23 cellular contexts compared by ENCODE assay signal in genomic region chr14:95387826-95388445, GRCh38.
"Had no signal": no experiment of that assay in that cellular context is flagged by ENCODE, and none has a peak within 500 bp of the region (broad histone marks: within the 10 kb centered on the region; RNA-seq: fewer than 3 reads in every experiment).

No MANE protein-coding gene starts in this region.

- H3K27me3 ChIP-seq: right lobe of liver, stomach, testis, upper lobe of left lung had no signal

- H3K4me1 Mint-ChIP-seq: activated naive CD8-positive, alpha-beta T cell treated with anti-CD3 and anti-CD28 coated beads, Interleukin-2, amount 50 U/mL, for 24 hours; stimulated activated memory B cell treated with anti-CD40 and anti-IgM and Interleukin-4, amounts not matched to agents 10 μg/mL and 1 μg/mL and 100 μg/mL, for 72 hours had no signal

- DNase-seq: activated CD4-positive, alpha-beta T cell treated with anti-CD3 and anti-CD28 coated beads for 4 hours; activated CD4-positive, alpha-beta T cell treated with anti-CD3 and anti-CD28 coated beads, Interleukin-2, amount 50 U/mL, for 48 hours; activated CD4-positive, CD25-positive, alpha-beta regulatory T cell; activated gamma-delta T cell; activated naive CD4-positive, alpha-beta T cell treated with anti-CD3 and anti-CD28 coated beads, Interleukin-2, amount 50 U/mL, for 16 hours; activated naive CD8-positive, alpha-beta T cell treated with anti-CD3 and anti-CD28 coated beads, Interleukin-2, amount 50 U/mL, for 24 hours; effector CD4-positive, alpha-beta T cell; erythroblast; left ventricle myocardium superior; mammary epithelial cell; midbrain; occipital lobe; right lobe of liver; small intestine; stimulated activated CD4-positive, alpha-beta T cell treated with anti-CD3 and anti-CD28 coated beads, Interleukin-15, amount 100 ng/mL, for 24 hours; stomach; T1000; testis; upper lobe of left lung had no signal

- H3K9me3 Mint-ChIP-seq: activated naive CD8-positive, alpha-beta T cell treated with anti-CD3 and anti-CD28 coated beads, Interleukin-2, amount 50 U/mL, for 24 hours; activated T-helper 1 cell treated with anti-CD3 and anti-CD28 coated beads, Interleukin-12 subunit alpha, Interleukin-12 subunit beta, Interleukin-2, Interleukin-4 antibody, amounts not matched to agents 30 ng/mL and 10 ng/mL and 1 ng/mL, durations not matched to agents 14 hours and 24 hours and 36 hours; stimulated activated memory B cell treated with anti-CD40 and anti-IgM and Interleukin-4, amounts not matched to agents 10 μg/mL and 1 μg/mL and 100 μg/mL, for 72 hours; T-helper 1 cell treated with Interleukin-12 subunit alpha and Interleukin-12 subunit beta and Interleukin-4 antibody, amounts not matched to agents 30 μg/mL and 1 μg/mL, for 36 hours had no signal

- H3K4me3 Mint-ChIP-seq: activated naive CD8-positive, alpha-beta T cell treated with anti-CD3 and anti-CD28 coated beads, Interleukin-2, amount 50 U/mL, for 24 hours; activated T-helper 1 cell treated with anti-CD3 and anti-CD28 coated beads, Interleukin-12 subunit alpha, Interleukin-12 subunit beta, Interleukin-2, Interleukin-4 antibody, amounts not matched to agents 30 ng/mL and 10 ng/mL and 1 ng/mL, durations not matched to agents 14 hours and 24 hours and 36 hours; stimulated activated memory B cell treated with anti-CD40 and anti-IgM and Interleukin-4, amounts not matched to agents 10 μg/mL and 1 μg/mL and 100 μg/mL, for 72 hours; T-helper 1 cell treated with Interleukin-12 subunit alpha and Interleukin-12 subunit beta and Interleukin-4 antibody, amounts not matched to agents 30 μg/mL and 1 μg/mL, for 36 hours had no signal

- H3K27ac Mint-ChIP-seq: activated T-helper 1 cell treated with anti-CD3 and anti-CD28 coated beads, Interleukin-12 subunit alpha, Interleukin-12 subunit beta, Interleukin-2, Interleukin-4 antibody, amounts not matched to agents 30 ng/mL and 10 ng/mL and 1 ng/mL, durations not matched to agents 14 hours and 24 hours and 36 hours; stimulated activated memory B cell treated with anti-CD40 and anti-IgM and Interleukin-4, amounts not matched to agents 10 μg/mL and 1 μg/mL and 100 μg/mL, for 72 hours; T-helper 1 cell treated with Interleukin-12 subunit alpha and Interleukin-12 subunit beta and Interleukin-4 antibody, amounts not matched to agents 30 μg/mL and 1 μg/mL, for 36 hours had no signal

- H3K9me3 ChIP-seq: right lobe of liver, testis, upper lobe of left lung had no signal

- H3K4me3 ChIP-seq: cardiac muscle cell, right lobe of liver, stomach, testis, upper lobe of left lung had no signal

- H3K27ac ChIP-seq: cardiac muscle cell, right lobe of liver, stomach, testis, upper lobe of left lung had no signal

- H3K36me3 Mint-ChIP-seq: stimulated activated memory B cell treated with anti-CD40 and anti-IgM and Interleukin-4, amounts not matched to agents 10 μg/mL and 1 μg/mL and 100 μg/mL, for 72 hours had no signal

- H3K36me3 ChIP-seq: cardiac muscle cell, right lobe of liver, stomach, upper lobe of left lung had no signal

- H3K4me1 ChIP-seq: stomach, upper lobe of left lung had no signal
